Comparison of ENCODE assay signal across 1 cellular context in the genomic region with DNA sequence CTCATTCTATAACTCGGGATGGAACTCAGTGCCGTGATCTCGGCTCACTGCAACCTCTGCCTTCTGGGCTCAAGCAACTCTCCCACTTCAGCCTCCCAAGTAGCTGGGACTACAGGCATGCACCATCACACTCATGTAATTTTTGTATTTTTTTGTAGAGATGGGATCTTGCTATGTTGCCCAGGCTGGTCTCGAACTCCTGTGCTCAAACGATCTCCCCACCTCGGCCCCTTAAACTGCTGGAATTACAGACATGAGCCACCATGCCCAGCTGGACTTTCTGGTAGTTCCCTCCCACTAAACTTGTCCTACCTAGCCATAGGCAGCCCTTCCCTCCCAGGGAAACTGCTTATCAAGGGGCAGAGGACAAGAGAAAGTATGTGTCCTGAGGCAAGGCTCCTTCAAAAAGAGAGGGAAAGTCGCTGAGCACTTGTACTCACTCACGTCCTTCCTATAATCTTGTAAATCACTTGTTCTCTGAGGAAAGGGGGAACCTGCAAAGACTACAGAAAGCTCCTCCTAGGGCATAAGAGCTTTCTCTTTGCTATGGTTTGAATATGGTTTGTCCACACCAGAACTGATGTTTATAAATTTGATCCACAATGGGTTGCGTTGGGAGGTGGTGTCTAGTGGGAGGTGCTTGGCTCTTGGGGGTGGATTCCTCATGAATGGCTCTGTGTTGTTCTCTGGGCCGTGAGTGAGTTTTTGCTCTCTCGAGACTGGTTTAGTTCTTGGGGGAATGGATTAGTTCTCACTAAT.
TF ChIP-seq lines count a peak whose summit lies in the region.

No MANE protein-coding gene starts in this region.

TF ChIP-seq in K562, 482 proteins besides CTCF, POLR2A, EP300 and RAD21:
- TF ChIP-seq BCOR (IDR thresholded peaks at IDR 0.05), result peak; percentile 14; the same call in 1 of the 2 replicates
- TF ChIP-seq NFRKB (IDR thresholded peaks at IDR 0.05; ENCODE audit: low read depth), result no peak
- no peak for TF ChIP-seq GTF2A2 (tag; IDR thresholded peaks at IDR 0.05)
- TF ChIP-seq RBM25 (IDR thresholded peaks at IDR 0.05; ENCODE audit: low read depth, low read length, severe bottlenecking), result peak; percentile 47
- TF ChIP-seq ZNF121 (CRISPR knock-in tag; conservative IDR thresholded peaks at IDR 0.05), result peak; percentile 84; the same call in 1 of the 2 replicates
- TF ChIP-seq ZNF764 (CRISPR knock-in tag; IDR thresholded peaks at IDR 0.05; ENCODE audit: low read depth), result no peak
- TF ChIP-seq, protein P1, sequence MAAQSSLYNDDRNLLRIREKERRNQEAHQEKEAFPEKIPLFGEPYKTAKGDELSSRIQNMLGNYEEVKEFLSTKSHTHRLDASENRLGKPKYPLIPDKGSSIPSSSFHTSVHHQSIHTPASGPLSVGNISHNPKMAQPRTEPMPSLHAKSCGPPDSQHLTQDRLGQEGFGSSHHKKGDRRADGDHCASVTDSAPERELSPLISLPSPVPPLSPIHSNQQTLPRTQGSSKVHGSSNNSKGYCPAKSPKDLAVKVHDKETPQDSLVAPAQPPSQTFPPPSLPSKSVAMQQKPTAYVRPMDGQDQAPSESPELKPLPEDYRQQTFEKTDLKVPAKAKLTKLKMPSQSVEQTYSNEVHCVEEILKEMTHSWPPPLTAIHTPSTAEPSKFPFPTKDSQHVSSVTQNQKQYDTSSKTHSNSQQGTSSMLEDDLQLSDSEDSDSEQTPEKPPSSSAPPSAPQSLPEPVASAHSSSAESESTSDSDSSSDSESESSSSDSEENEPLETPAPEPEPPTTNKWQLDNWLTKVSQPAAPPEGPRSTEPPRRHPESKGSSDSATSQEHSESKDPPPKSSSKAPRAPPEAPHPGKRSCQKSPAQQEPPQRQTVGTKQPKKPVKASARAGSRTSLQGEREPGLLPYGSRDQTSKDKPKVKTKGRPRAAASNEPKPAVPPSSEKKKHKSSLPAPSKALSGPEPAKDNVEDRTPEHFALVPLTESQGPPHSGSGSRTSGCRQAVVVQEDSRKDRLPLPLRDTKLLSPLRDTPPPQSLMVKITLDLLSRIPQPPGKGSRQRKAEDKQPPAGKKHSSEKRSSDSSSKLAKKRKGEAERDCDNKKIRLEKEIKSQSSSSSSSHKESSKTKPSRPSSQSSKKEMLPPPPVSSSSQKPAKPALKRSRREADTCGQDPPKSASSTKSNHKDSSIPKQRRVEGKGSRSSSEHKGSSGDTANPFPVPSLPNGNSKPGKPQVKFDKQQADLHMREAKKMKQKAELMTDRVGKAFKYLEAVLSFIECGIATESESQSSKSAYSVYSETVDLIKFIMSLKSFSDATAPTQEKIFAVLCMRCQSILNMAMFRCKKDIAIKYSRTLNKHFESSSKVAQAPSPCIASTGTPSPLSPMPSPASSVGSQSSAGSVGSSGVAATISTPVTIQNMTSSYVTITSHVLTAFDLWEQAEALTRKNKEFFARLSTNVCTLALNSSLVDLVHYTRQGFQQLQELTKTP (IDR thresholded peaks at IDR 0.05; ENCODE audit: low read depth in 1 of 2, partially characterized antibody in 2 of 2), result no peak
- TF ChIP-seq, protein P2, sequence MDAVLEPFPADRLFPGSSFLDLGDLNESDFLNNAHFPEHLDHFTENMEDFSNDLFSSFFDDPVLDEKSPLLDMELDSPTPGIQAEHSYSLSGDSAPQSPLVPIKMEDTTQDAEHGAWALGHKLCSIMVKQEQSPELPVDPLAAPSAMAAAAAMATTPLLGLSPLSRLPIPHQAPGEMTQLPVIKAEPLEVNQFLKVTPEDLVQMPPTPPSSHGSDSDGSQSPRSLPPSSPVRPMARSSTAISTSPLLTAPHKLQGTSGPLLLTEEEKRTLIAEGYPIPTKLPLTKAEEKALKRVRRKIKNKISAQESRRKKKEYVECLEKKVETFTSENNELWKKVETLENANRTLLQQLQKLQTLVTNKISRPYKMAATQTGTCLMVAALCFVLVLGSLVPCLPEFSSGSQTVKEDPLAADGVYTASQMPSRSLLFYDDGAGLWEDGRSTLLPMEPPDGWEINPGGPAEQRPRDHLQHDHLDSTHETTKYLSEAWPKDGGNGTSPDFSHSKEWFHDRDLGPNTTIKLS (IDR thresholded peaks at IDR 0.05; ENCODE audit: borderline replicate concordance, low read depth), result no peak
- TF ChIP-seq ZNF347 (CRISPR knock-in tag; IDR thresholded peaks at IDR 0.05; ENCODE audit: low read depth), result no peak
